10 cellular contexts compared by ENCODE assay signal in genomic region chr13:46598140-46598819, GRCh38. TPM values are rescaled to one million over a fixed set of nuclear protein-coding genes. Genes with fewer than 3 reads are reported as not detected.
DNase-seq lines count a peak whose midpoint lies in the region; ATAC-seq lines count a peak whose summit lies in the region.
"Had no signal": no experiment of that assay in that cellular context is flagged by ENCODE, and none has a peak within 500 bp of the region (broad histone marks: within the 10 kb centered on the region; RNA-seq: fewer than 3 reads in every experiment).

No MANE protein-coding gene starts in this region.

- H3K4me3 Mint-ChIP-seq in natural killer cell treated with Interleukin-12 subunit alpha and Interleukin-12 subunit beta and Interleukin-15 and Interleukin-18, amount 100 ng/mL, for 72 hours = peak overlapping the region; percentile 47

- H2AFZ ChIP-seq in GM23248 = no peak overlapping the region

- ATAC-seq in GM18520 (IDR thresholded peaks at IDR 0.05; ENCODE audit: unreplicated experiment) (peak; percentile 19), GM21786 (IDR thresholded peaks at IDR 0.05; ENCODE audit: unreplicated experiment) (peak; percentile 30)
- peak in 1 of 2 donors; percentile 67 for ATAC-seq in natural killer cell treated with Interleukin-12 subunit alpha and Interleukin-12 subunit beta and Interleukin-15 and Interleukin-18, amount 100 ng/mL, for 72 hours

- H3K36me3 ChIP-seq in GM23248 (ENCODE audit: low read depth) = no peaks in the 10 kb centered on the region

- no peaks in the 10 kb centered on the region for H3K27me3 Mint-ChIP-seq in natural killer cell treated with Interleukin-12 subunit alpha and Interleukin-12 subunit beta and Interleukin-15 and Interleukin-18, amount 100 ng/mL, for 72 hours

- peaks cover 2% of the 10 kb centered on the region; the same call in 1 of the 2 replicates for H4K20me1 ChIP-seq in GM23248 (ENCODE audit: insufficient read depth)

- H3K27me3 ChIP-seq in GM23248 (replicated peaks; ENCODE audit: insufficient read depth) = no peaks in the 10 kb centered on the region

- H3K9me2 ChIP-seq in GM23248 (ENCODE audit: insufficient read depth) = no peaks in the 10 kb centered on the region

- H3K79me2 ChIP-seq in GM23248 (ENCODE audit: insufficient read depth) = peaks cover 100% of the 10 kb centered on the region

- H3K9me3 Mint-ChIP-seq in natural killer cell treated with Interleukin-12 subunit alpha and Interleukin-12 subunit beta and Interleukin-15 and Interleukin-18, amount 100 ng/mL, for 72 hours = no peaks in the 10 kb centered on the region

- H3K4me3 ChIP-seq in GM23248 = no peak overlapping the region

- H3K4me1 Mint-ChIP-seq in natural killer cell treated with Interleukin-12 subunit alpha and Interleukin-12 subunit beta and Interleukin-15 and Interleukin-18, amount 100 ng/mL, for 72 hours (ENCODE audit: low read depth in 2 of 2) = peaks cover 49 to 75% of the 10 kb centered on the region in 2 donors

- DNase-seq in NAMALWA (ENCODE audit: low spot score) (peak; percentile 72), occipital lobe (lab: John Stamatoyannopoulos, UW) (no peak), GM23248 (no peak), iPS-NIHi7 (ENCODE audit: extremely low spot score) (no peak)
- DNase-seq in natural killer cell treated with Interleukin-12 subunit alpha and Interleukin-12 subunit beta and Interleukin-15 and Interleukin-18, amount 100 ng/mL, for 72 hours (ENCODE audit: low spot score) = no peak
- no peak for DNase-seq in stimulated activated CD4-positive, alpha-beta T cell treated with anti-CD3 and anti-CD28 coated beads, Interleukin-4, amount 100 ng/mL, for 24 hours
- DNase-seq: activated naive CD4-positive, alpha-beta T cell; NCI-H510A treated with DMSO at 0.1 percent for 48 hours had no signal

- no peak overlapping the region for H3K4me2 ChIP-seq in GM23248 (ENCODE audit: unreplicated experiment)

- H3F3A ChIP-seq in GM23248 (ENCODE audit: insufficient read depth) = peaks cover 20% of the 10 kb centered on the region

- in situ Hi-C loops in GM23248 (cut with MboI) = no loop called here

- H3K36me3 Mint-ChIP-seq in natural killer cell treated with Interleukin-12 subunit alpha and Interleukin-12 subunit beta and Interleukin-15 and Interleukin-18, amount 100 ng/mL, for 72 hours = no peaks in the 10 kb centered on the region

- H3K9ac ChIP-seq in GM23248 = no peak overlapping the region

- H3K9me3 ChIP-seq in GM23248 (ENCODE audit: low read depth) = no peaks in the 10 kb centered on the region

- WGBS in GM23248 (ENCODE audit: low coverage in 1 of 2, low lambda C conversion rate in 2 of 2, missing lambda C conversion rate in 2 of 2), 2 experiments = 95% methylated on average over 7 of the region's 7 CpGs

- H3K4me1 ChIP-seq in GM23248 (ENCODE audit: insufficient read depth) = peaks cover 27% of the 10 kb centered on the region

- H3K27ac ChIP-seq in GM23248 = no peak overlapping the region

- H3K27ac Mint-ChIP-seq in natural killer cell treated with Interleukin-12 subunit alpha and Interleukin-12 subunit beta and Interleukin-15 and Interleukin-18, amount 100 ng/mL, for 72 hours = peak overlapping the region; percentile 24 to 49

RNA-seq across cellular contexts. Expression of gene LRCH1, which starts 45.3 kb away (rescaled TPM):
- total RNA-seq in natural killer cell treated with Interleukin-12 subunit alpha and Interleukin-12 subunit beta and Interleukin-15 and Interleukin-18, amount 100 ng/mL, for 72 hours = 10 to 100 TPM; 24.9 to 26.0 TPM
- total RNA-seq in occipital lobe = 21.4 TPM
- total RNA-seq in GM23248 (2014; rRNA removed; shearing (Covaris generic)) = 3.4 and 5.0 TPM in 2 replicates
- 4.3 and 4.7 TPM in 2 replicates for polyA plus RNA-seq in GM23248 (2016; fragmentation: Nextera tagmentation; extraction: Ambion mirVana)
